2 cellular contexts compared by ENCODE assay signal in genomic region chr11:112266410-112266778, GRCh38.
TF ChIP-seq lines count a peak whose summit lies in the region.

No MANE protein-coding gene starts in this region.

TF ChIP-seq in SK-N-SH, 30 proteins besides CTCF, POLR2A, EP300 and RAD21:
- no peak for TF ChIP-seq PBX3 (IDR thresholded peaks at IDR 0.05)
- no peak for TF ChIP-seq GATA2 (CRISPR knock-in tag; IDR thresholded peaks at IDR 0.05)
- TF ChIP-seq ELF1 (IDR thresholded peaks at IDR 0.05), result no peak

TF ChIP-seq in K562, 482 proteins besides CTCF, POLR2A, EP300 and RAD21:
- TF ChIP-seq CREBBP (IDR thresholded peaks at IDR 0.05; ENCODE audit: low read depth, low read length) (no peak), ZFP1 (CRISPR knock-in tag; IDR thresholded peaks at IDR 0.05) (no peak), NEUROD1 (IDR thresholded peaks at IDR 0.05; ENCODE audit: borderline replicate concordance, low read depth, low read length, partially characterized antibody) (no peak), ZNF507 (tag; conservative IDR thresholded peaks at IDR 0.05) (no peak), CXXC5 (CRISPR knock-in tag; IDR thresholded peaks at IDR 0.05) (no peak), CBX2 (IDR thresholded peaks at IDR 0.05; ENCODE audit: insufficient read depth, low read length, poor library complexity, severe bottlenecking) (no peak), HOMEZ (CRISPR knock-in tag; IDR thresholded peaks at IDR 0.05) (no peak), GTF2B (IDR thresholded peaks at IDR 0.05; ENCODE audit: extremely low read depth, insufficient read length) (no peak), TEAD4 (IDR thresholded peaks at IDR 0.05; ENCODE audit: low read length) (no peak), TEAD4 (CRISPR knock-in tag; IDR thresholded peaks at IDR 0.05; ENCODE audit: borderline replicate concordance) (no peak), NR3C1 (CRISPR knock-in tag; IDR thresholded peaks at IDR 0.05) (no peak), ZNF518B (CRISPR knock-in tag; IDR thresholded peaks at IDR 0.05) (no peak)
TF ChIP-seq in K562: peak in this region for 0.
